8 cellular contexts compared by ENCODE assay signal in the genomic region with DNA sequence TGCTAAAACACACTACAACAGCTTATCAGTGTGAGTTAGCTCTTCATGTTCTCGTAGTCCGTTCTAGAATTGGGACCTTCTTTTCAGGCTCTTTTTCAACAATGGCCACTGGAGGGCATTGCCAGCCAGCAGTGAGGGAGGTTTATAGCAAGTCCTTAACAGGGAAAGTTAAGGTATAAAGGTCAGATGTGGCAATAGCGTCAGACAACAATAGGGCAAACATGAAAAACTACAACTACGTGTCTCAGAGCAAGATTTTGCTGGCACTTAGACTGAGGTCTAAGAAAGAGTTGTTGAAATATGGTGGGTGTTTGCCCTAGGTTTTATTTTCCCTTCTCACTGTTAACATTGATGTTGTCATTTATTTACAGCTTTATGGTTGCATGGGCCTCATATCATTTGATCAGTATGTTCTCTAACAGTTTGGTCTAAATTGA.
A peak's percentile ranks its signal among the peaks of the same experiment; 100 is the strongest.
DNase-seq lines count a peak whose midpoint lies in the region; ATAC-seq, FAIRE-seq and TF ChIP-seq lines count a peak whose summit lies in the region.

No MANE protein-coding gene starts in this region.

- DNase-seq in Calu3 (peak; percentile 81), H4 (ENCODE audit: low spot score) (peak; percentile 81), NCI-H69 (lab: John Stamatoyannopoulos, UW) (peak; percentile 23), bronchial epithelial cell (ENCODE audit: low read depth) (peak; percentile 80), lower lobe of right lung (peak; percentile 48), mesenteric fat pad (ENCODE audit: low spot score) (no peak)
- DNase-seq in effector CD8-positive, alpha-beta T cell (lab: John Stamatoyannopoulos, UW) = no peak

- ATAC-seq in lower lobe of right lung = peak; percentile 69 to 83
- no peak for ATAC-seq in GM21447 (IDR thresholded peaks at IDR 0.05; ENCODE audit: unreplicated experiment)

- CTCF ChIA-PET in Calu3 (lab: Charles Lee) = interaction anchor here (0.5 to 2.7 kb wide), 21 partner anchors 8 to 656 kb away, joined by 3 to 37 read pairs (median 3); a partner anchor contains a TSS

- no peaks in the 10 kb centered on the region for H3K36me3 Mint-ChIP-seq in Calu3 (ENCODE audit: insufficient read depth, unreplicated experiment)

- H3K27ac ChIP-seq in lower lobe of right lung = no peak overlapping the region

- no peaks in the 10 kb centered on the region for H3K9me3 Mint-ChIP-seq in Calu3 (ENCODE audit: low read depth, unreplicated experiment)

- peaks cover 43% of the 10 kb centered on the region for H3K4me1 Mint-ChIP-seq in Calu3 (ENCODE audit: low read depth, unreplicated experiment)

- H3K36me3 ChIP-seq in bronchial epithelial cell (ENCODE audit: control insufficient read depth, insufficient read depth, low read length) = no peaks in the 10 kb centered on the region
- H3K36me3 ChIP-seq in lower lobe of right lung = no peaks in the 10 kb centered on the region

- TF ChIP-seq CTCF in Calu3 (IDR thresholded peaks at IDR 0.05; ENCODE audit: unreplicated experiment) (peak; percentile 85), bronchial epithelial cell (IDR thresholded peaks at IDR 0.05; ENCODE audit: insufficient read depth, low read length, severe bottlenecking) (peak; percentile 79), lower lobe of right lung (IDR thresholded peaks at IDR 0.05) (peak; percentile 53)

- peak overlapping the region; percentile 33 for H3K27ac Mint-ChIP-seq in Calu3 (ENCODE audit: unreplicated experiment)

- peak; percentile 92 for FAIRE-seq in bronchial epithelial cell (lab: Jason Lieb, UNC)

- H3K27me3 Mint-ChIP-seq in Calu3 (ENCODE audit: unreplicated experiment) = no peaks in the 10 kb centered on the region

- H3K4me3 ChIP-seq in bronchial epithelial cell (ENCODE audit: low read depth, low read length) (no peak overlapping the region), lower lobe of right lung (no peak overlapping the region)

- no TSS peak for BruUV-seq in Calu3 (replicated peaks; lab: Mats Ljungman, UMichigan)

- no peak overlapping the region for H3K4me3 Mint-ChIP-seq in Calu3 (ENCODE audit: low read depth, unreplicated experiment)

- H3K4me1 ChIP-seq in lower lobe of right lung = peaks cover 9% of the 10 kb centered on the region

- no peaks in the 10 kb centered on the region for H3K27me3 ChIP-seq in bronchial epithelial cell (ENCODE audit: control insufficient read depth, insufficient read depth, low read length)
- H3K27me3 ChIP-seq in lower lobe of right lung (ENCODE audit: low read depth) = no peaks in the 10 kb centered on the region

- intact Hi-C loops in Calu3 (cut with micrococcal nuclease; ENCODE audit: unreplicated experiment) = loop anchor here (1.0 kb wide), 3 partner anchors 111 to 350 kb away; no protein-coding TSS in a partner anchor
- intact Hi-C loops in lower lobe of right lung (cut with DNase I) = no loop called here

- no peaks in the 10 kb centered on the region for H3K9me3 ChIP-seq in lower lobe of right lung

Comparison
In these comparisons a context has a peak if more than half of its experiments do, and no peak if none do; other contexts are left out.
1. DNase-seq: peak in Calu3 (single experiment), H4 (single experiment), NCI-H69 (single experiment), bronchial epithelial cell (single experiment) and lower lobe of right lung (single experiment); none in effector CD8-positive, alpha-beta T cell (single experiment) and mesenteric fat pad (single experiment).
2. Peak in every context shown above with its lines, with median percentiles within 50 percentile points of each other: CTCF ChIP-seq.